ENCODE assay signal across 7 cellular contexts in genomic region chr1:244863491-244864252, GRCh38. TPM values are rescaled to one million over a fixed set of nuclear protein-coding genes. Genes with fewer than 3 reads are reported as not detected.
DNase-seq lines count a peak whose midpoint lies in the region; ATAC-seq and TF ChIP-seq lines count a peak whose summit lies in the region.

No MANE protein-coding gene starts in this region.

- H2AK5ac ChIP-seq in trophoblast cell (ENCODE audit: low read length): peak overlapping the region; percentile 99

- DNase-seq in activated CD8-positive, alpha-beta T cell treated with anti-CD3 and anti-CD28 coated beads for 36 hours: peak; percentile 39
- no peak for DNase-seq in fibroblast of pulmonary artery (ENCODE audit: low read depth)
- peak in 1 of 2 donors; percentile 69 for DNase-seq in trophoblast cell
- DNase-seq in ecto neural progenitor cell (ENCODE audit: low spot score): no peak
- no peak for DNase-seq in NCI-H2171 (lab: John Stamatoyannopoulos, UW)

- H3K9me3 Mint-ChIP-seq in activated CD8-positive, alpha-beta T cell treated with anti-CD3 and anti-CD28 coated beads for 36 hours: no peaks in the 10 kb centered on the region

- peak overlapping the region; percentile 97 for H3K18ac ChIP-seq in trophoblast cell (ENCODE audit: low read length)

- peak overlapping the region; percentile 90 for H2BK120ac ChIP-seq in trophoblast cell (ENCODE audit: insufficient read depth, low read length, poor library complexity)

- H3K27ac Mint-ChIP-seq in activated CD8-positive, alpha-beta T cell treated with anti-CD3 and anti-CD28 coated beads for 36 hours: peak overlapping the region; percentile 99

- CTCF ChIA-PET in activated CD8-positive, alpha-beta T cell treated with anti-CD3 and anti-CD28 coated beads for 36 hours (lab: Charles Lee): interaction anchor here (0.8 to 5.8 kb wide), 8 partner anchors 8 to 179 kb away, joined by 3 to 34 read pairs (median 4); partner anchors contain the start of gene COX20

- H3K36me3 Mint-ChIP-seq in activated CD8-positive, alpha-beta T cell treated with anti-CD3 and anti-CD28 coated beads for 36 hours (ENCODE audit: low read depth): peaks cover 46% of the 10 kb centered on the region

- no peak for TF ChIP-seq CTCF in activated CD8-positive, alpha-beta T cell treated with anti-CD3 and anti-CD28 coated beads for 36 hours (IDR thresholded peaks at IDR 0.05)
- TF ChIP-seq CTCF in fibroblast of pulmonary artery (IDR thresholded peaks at IDR 0.05; ENCODE audit: low read length, missing control alignments): no peak

- peak overlapping the region; percentile 99 for H4K91ac ChIP-seq in trophoblast cell (ENCODE audit: low read depth, low read length)

- H3K4me1 Mint-ChIP-seq in activated CD8-positive, alpha-beta T cell treated with anti-CD3 and anti-CD28 coated beads for 36 hours (ENCODE audit: low read depth): peaks cover 40% of the 10 kb centered on the region

- H4K12ac ChIP-seq in trophoblast cell (ENCODE audit: low read depth, low read length): peak overlapping the region; percentile 100

- H3K4me3 Mint-ChIP-seq in activated CD8-positive, alpha-beta T cell treated with anti-CD3 and anti-CD28 coated beads for 36 hours: peak overlapping the region; percentile 95

- H4K8ac ChIP-seq in trophoblast cell (ENCODE audit: low read depth, low read length): peak overlapping the region; percentile 99

- peak overlapping the region; percentile 77 for H2BK12ac ChIP-seq in trophoblast cell (ENCODE audit: low read length)

- H3K27me3 Mint-ChIP-seq in activated CD8-positive, alpha-beta T cell treated with anti-CD3 and anti-CD28 coated beads for 36 hours: no peaks in the 10 kb centered on the region

- H3K23ac ChIP-seq in trophoblast cell (ENCODE audit: low read length): peak overlapping the region; percentile 22

- POLR2A ChIA-PET in activated CD8-positive, alpha-beta T cell treated with anti-CD3 and anti-CD28 coated beads for 36 hours (lab: Charles Lee): interaction anchor here (0.5 to 20.0 kb wide), 14 partner anchors 11 to 412 kb away, joined by 3 to 554 read pairs (median 4); partner anchors contain the start of genes ADSS2, CATSPERE and COX20

- peak overlapping the region; percentile 92 for H2AFZ ChIP-seq in trophoblast cell (ENCODE audit: insufficient read depth, low read length, poor library complexity)

- peak; percentile 5 for ATAC-seq in GM19397 (IDR thresholded peaks at IDR 0.05; ENCODE audit: unreplicated experiment)
- ATAC-seq in HG03139 (IDR thresholded peaks at IDR 0.05; ENCODE audit: unreplicated experiment): peak; percentile 20
- ATAC-seq in activated CD8-positive, alpha-beta T cell treated with anti-CD3 and anti-CD28 coated beads for 36 hours: no peak

- peak overlapping the region; percentile 20 for H3K4me2 ChIP-seq in trophoblast cell (ENCODE audit: low read length)

- peaks cover 0 to 4% of the 10 kb centered on the region in 2 experiments for H3K4me1 ChIP-seq in trophoblast cell (ENCODE audit: control insufficient read depth in 1 of 2, insufficient read depth in 2 of 2, low read length in 2 of 2)

- H3K14ac ChIP-seq in trophoblast cell (ENCODE audit: low read length): peak overlapping the region; percentile 100

- WGBS in trophoblast cell (ENCODE audit: extremely low coverage, insufficient coverage, insufficient read length): no CpG with 5 or more reads among the region's 92 CpGs

- peaks cover 7 to 13% of the 10 kb centered on the region in 2 experiments for H3K36me3 ChIP-seq in trophoblast cell (ENCODE audit: control insufficient read depth in 1 of 2, insufficient read depth in 2 of 2, low read length in 2 of 2)

- intact Hi-C loops in activated CD8-positive, alpha-beta T cell treated with anti-CD3 and anti-CD28 coated beads for 36 hours (cut with micrococcal nuclease): loop anchor here (5.0 kb wide), 1 partner anchor 179 kb away; no protein-coding TSS in a partner anchor

- peaks cover 20% of the 10 kb centered on the region for H3K79me1 ChIP-seq in trophoblast cell (ENCODE audit: low read length)

- H3K9me3 ChIP-seq in trophoblast cell (ENCODE audit: insufficient read depth, low read depth, low read length): peaks cover 2% of the 10 kb centered on the region

- peaks cover 26% of the 10 kb centered on the region for H3K79me2 ChIP-seq in trophoblast cell (ENCODE audit: control insufficient read depth, insufficient read depth, low read length, poor library complexity)

- peaks cover 2% of the 10 kb centered on the region for H3K27me3 ChIP-seq in trophoblast cell (ENCODE audit: insufficient read depth, low read length)

- H3K9ac ChIP-seq in trophoblast cell (ENCODE audit: low read length): peak overlapping the region; percentile 94

- H3K27ac ChIP-seq in trophoblast cell (ENCODE audit: low read depth, low read length): peak overlapping the region; percentile 98

- H3K4ac ChIP-seq in trophoblast cell (ENCODE audit: low read depth, low read length): peak overlapping the region; percentile 100

- H2BK5ac ChIP-seq in trophoblast cell (ENCODE audit: low read depth, low read length, poor library complexity): peak overlapping the region; percentile 99

- H3K4me3 ChIP-seq in fibroblast of pulmonary artery (replicated peaks; ENCODE audit: low read depth, low read length) (peak overlapping the region; percentile 95), trophoblast cell (ENCODE audit: low read depth, low read length) (peak overlapping the region; percentile 100)

RNA-seq across cellular contexts. Expression of gene HNRNPU, which starts 0.7 kb away (rescaled TPM):
- total RNA-seq in activated CD8-positive, alpha-beta T cell treated with anti-CD3 and anti-CD28 coated beads for 36 hours: 100 to 1,000 TPM; 469 to 474 TPM
- polyA plus RNA-seq in trophoblast cell (2013): 342 and 352 TPM in 2 replicates

RNA-seq across cellular contexts. Expression of gene COX20, which starts 28.2 kb away (rescaled TPM):
- total RNA-seq in activated CD8-positive, alpha-beta T cell treated with anti-CD3 and anti-CD28 coated beads for 36 hours: 10 to 100 TPM; 33.1 to 34.7 TPM
- 97.6 and 104 TPM in 2 replicates for polyA plus RNA-seq in trophoblast cell (2013)
